Comparison of ENCODE assay signal across 33 cellular contexts in the genomic region with DNA sequence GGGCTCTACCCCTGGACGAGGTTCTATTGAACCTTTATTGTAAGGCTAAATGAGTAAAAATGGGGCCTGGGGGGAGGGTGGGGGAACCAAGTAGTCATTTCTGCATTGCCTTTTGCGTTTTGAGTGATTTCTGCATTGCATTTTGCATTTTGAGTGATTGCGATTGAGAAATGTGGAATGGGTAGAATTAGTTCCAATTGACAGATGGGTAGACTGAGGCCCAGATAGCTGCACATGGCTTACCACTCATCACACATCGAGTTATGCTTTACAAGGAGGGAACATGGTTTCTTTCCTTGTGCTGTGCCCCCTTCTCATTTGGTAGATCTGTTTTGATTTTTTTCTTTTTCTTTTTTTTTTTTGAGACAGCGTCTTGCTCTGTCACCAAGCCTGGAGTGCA.
"Had no signal": no experiment of that assay in that cellular context is flagged by ENCODE, and none has a peak within 500 bp of the region (broad histone marks: within the 10 kb centered on the region; RNA-seq: fewer than 3 reads in every experiment).

No MANE protein-coding gene starts in this region.

- FAIRE-seq: astrocyte, bronchial epithelial cell had no signal

- H3K27ac ChIP-seq: adrenal gland, ascending aorta, body of pancreas, brain microvascular endothelial cell, breast epithelium, cardiac muscle cell had no signal

- H3K4me1 ChIP-seq: adrenal gland, ascending aorta, body of pancreas, breast epithelium had no signal

- ATAC-seq: activated naive CD4-positive, alpha-beta T cell treated with anti-CD3 and anti-CD28 coated beads, Interleukin-2, amount 50 U/mL, for 72 hours; activated naive CD8-positive, alpha-beta T cell treated with anti-CD3 and anti-CD28 coated beads, Interleukin-2, amount 50 U/mL, for 24 hours; activated T-cell treated with anti-CD3 and anti-CD28 coated beads, Interleukin-2, amount 50 U/mL, for 4 hours; activated T-cell treated with anti-CD3 and anti-CD28 coated beads, Interleukin-2, amount 50 U/mL, for 72 hours; activated T-helper 17 cell treated with anti-CD3 and anti-CD28 coated beads, Interleukin-2, amount 50 U/mL, for 72 hours; body of pancreas had no signal

- H3K9me3 ChIP-seq: adrenal gland, ascending aorta, body of pancreas, breast epithelium had no signal

- DNase-seq: activated effector memory CD4-positive, alpha-beta T cell treated with anti-CD3 and anti-CD28 coated beads, Interleukin-2, amount 50 U/mL, for 16 hours; activated effector memory CD4-positive, alpha-beta T cell treated with Interleukin-2 at 50 U/mL for 16 hours; activated gamma-delta T cell; activated gamma-delta T cell treated with Interleukin-2 at 50 U/mL for 16 hours; activated naive CD4-positive, alpha-beta T cell; activated naive CD4-positive, alpha-beta T cell treated with anti-CD3 and anti-CD28 coated beads for 36 hours; activated naive CD4-positive, alpha-beta T cell treated with anti-CD3 and anti-CD28 coated beads, Interleukin-2, amount 10 ng/mL, durations not matched to agents 7 days and 5 days; activated naive CD4-positive, alpha-beta T cell treated with anti-CD3 and anti-CD28 coated beads, Interleukin-2, amount 50 U/mL, for 16 hours; activated naive CD4-positive, alpha-beta T cell treated with Interleukin-2 at 50 U/mL for 16 hours; activated naive CD8-positive, alpha-beta T cell treated with anti-CD3 and anti-CD28 coated beads for 36 hours; activated naive CD8-positive, alpha-beta T cell treated with anti-CD3 and anti-CD28 coated beads, Interleukin-2, amount 10 ng/mL, durations not matched to agents 7 days and 5 days; activated naive CD8-positive, alpha-beta T cell treated with anti-CD3 and anti-CD28 coated beads, Interleukin-2, amount 50 U/mL, for 24 hours; activated T-cell treated with anti-CD3 and anti-CD28 coated beads, Interleukin-2, amount 50 U/mL, for 24 hours; activated T-cell treated with anti-CD3 and anti-CD28 coated beads, Interleukin-2, amount 50 U/mL, for 4 hours; activated T-cell treated with anti-CD3 and anti-CD28 coated beads, Interleukin-2, amount 50 U/mL, for 48 hours; activated T-cell treated with anti-CD3 and anti-CD28 coated beads, Interleukin-2, amount 50 U/mL, for 72 hours; adrenal gland; amniotic stem cell; amygdala; anterior cingulate cortex; aorta; body of pancreas; brain microvascular endothelial cell; caudate nucleus; central memory CD4-positive, alpha-beta T cell; cerebellar nuclear complex had no signal

- H3K4me3 ChIP-seq: adrenal gland, ascending aorta, body of pancreas, breast epithelium, cardiac muscle cell had no signal

- H3K27me3 ChIP-seq: adrenal gland, ascending aorta, body of pancreas, brain microvascular endothelial cell, breast epithelium had no signal

- H3K36me3 ChIP-seq: adrenal gland, ascending aorta, brain microvascular endothelial cell, breast epithelium, cardiac muscle cell had no signal
